In the genomic region with DNA sequence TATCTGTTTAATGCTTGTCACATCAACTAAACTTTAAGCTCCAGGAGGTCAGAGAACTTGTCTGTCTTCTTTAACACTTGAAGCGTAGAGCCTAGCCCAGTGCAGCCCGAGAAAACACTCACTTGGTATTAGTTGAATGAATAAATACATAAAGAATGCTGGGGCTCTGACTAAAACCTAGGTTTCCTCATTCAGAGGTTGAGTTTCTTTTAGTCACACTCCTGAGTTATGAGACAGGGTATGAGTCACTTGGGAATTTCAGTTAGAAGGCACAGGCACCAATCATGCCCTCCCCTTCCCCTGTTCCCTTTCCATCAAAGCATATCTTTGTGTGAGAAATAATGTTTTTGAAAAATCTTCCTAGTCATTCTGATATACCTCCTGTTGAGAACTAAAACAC, we compare ENCODE assay signal across 10 cellular contexts.
DNase-seq lines count a peak whose midpoint lies in the region; ATAC-seq and TF ChIP-seq lines count a peak whose summit lies in the region.
"Had no signal": no experiment of that assay in that cellular context is flagged by ENCODE, and none has a peak within 500 bp of the region (broad histone marks: within the 10 kb centered on the region; RNA-seq: fewer than 3 reads in every experiment).

No MANE protein-coding gene starts in this region.

- H3K27ac Mint-ChIP-seq in activated T-helper 17 cell treated with anti-CD3 and anti-CD28 coated beads, Interleukin-2, amount 50 U/mL, for 72 hours: no peak overlapping the region

- H3K9me3 Mint-ChIP-seq in activated T-helper 17 cell treated with anti-CD3 and anti-CD28 coated beads, Interleukin-2, amount 50 U/mL, for 72 hours: no peaks in the 10 kb centered on the region

- peak; percentile 85 for DNase-seq in BJ (ENCODE audit: low read depth)
- DNase-seq in HFF-Myc (ENCODE audit: extremely low read depth, low read depth): peak; percentile 78
- DNase-seq in kidney glomerular epithelial cell (lab: John Stamatoyannopoulos, UW): peak; percentile 94
- no peak for DNase-seq in NK-92 (lab: John Stamatoyannopoulos, UW; ENCODE audit: unreplicated experiment)
- DNase-seq in erythroblast (lab: John Stamatoyannopoulos, UW): no peak
- no peak for DNase-seq in NCI-H82 treated with DMSO at 0.1 percent for 48 hours (lab: John Stamatoyannopoulos, UW; ENCODE audit: unreplicated experiment)
- no peak for DNase-seq in DMS153 treated with DMSO at 0.1 percent for 48 hours (lab: John Stamatoyannopoulos, UW; ENCODE audit: unreplicated experiment)
- DNase-seq: activated CD4-positive, alpha-beta T cell treated with anti-CD3 and anti-CD28 coated beads for 4 hours; esophagus squamous epithelium had no signal

- H3K4me3 Mint-ChIP-seq in activated T-helper 17 cell treated with anti-CD3 and anti-CD28 coated beads, Interleukin-2, amount 50 U/mL, for 72 hours: no peak overlapping the region

- TF ChIP-seq CTCF in BJ (IDR thresholded peaks at IDR 0.05; ENCODE audit: insufficient read depth, low read depth, low read length) (no peak), HFF-Myc (IDR thresholded peaks at IDR 0.05; ENCODE audit: low read depth, low read length, missing control alignments) (no peak)

- ATAC-seq in activated T-helper 17 cell treated with anti-CD3 and anti-CD28 coated beads, Interleukin-2, amount 50 U/mL, for 72 hours (replicated peaks): peak; percentile 99

- CTCF ChIA-PET in BJ (lab: Yijun Ruan, JAX): no interaction called here

- no peaks in the 10 kb centered on the region for H3K4me1 Mint-ChIP-seq in activated T-helper 17 cell treated with anti-CD3 and anti-CD28 coated beads, Interleukin-2, amount 50 U/mL, for 72 hours

- no peaks in the 10 kb centered on the region for H3K36me3 ChIP-seq in BJ (ENCODE audit: control insufficient read depth, insufficient read depth, low read length)
- H3K36me3 ChIP-seq: esophagus squamous epithelium had no signal

- no peak for TF ChIP-seq POLR2A in erythroblast (IDR thresholded peaks at IDR 0.05; ENCODE audit: low read length)

- H3K27me3 Mint-ChIP-seq in activated T-helper 17 cell treated with anti-CD3 and anti-CD28 coated beads, Interleukin-2, amount 50 U/mL, for 72 hours: no peaks in the 10 kb centered on the region

- H3K36me3 Mint-ChIP-seq in activated T-helper 17 cell treated with anti-CD3 and anti-CD28 coated beads, Interleukin-2, amount 50 U/mL, for 72 hours (ENCODE audit: low read depth): no peaks in the 10 kb centered on the region

- H3K4me3 ChIP-seq in BJ (ENCODE audit: low read depth, low read length) (no peak overlapping the region), HFF-Myc (replicated peaks; ENCODE audit: low read depth, low read length) (no peak overlapping the region)
- H3K4me3 ChIP-seq: esophagus squamous epithelium had no signal

- H3K27me3 ChIP-seq in BJ (ENCODE audit: control insufficient read depth, insufficient read depth, low read length): no peaks in the 10 kb centered on the region
- H3K27me3 ChIP-seq: esophagus squamous epithelium had no signal

- POLR2A ChIA-PET in BJ (lab: Charles Lee): no interaction called here

Comparison
In these comparisons a context has a peak if more than half of its experiments do, and no peak if none do; other contexts are left out.
1. DNase-seq: peak in BJ (single experiment), HFF-Myc (single experiment) and kidney glomerular epithelial cell (single experiment); none in NK-92 (single experiment), erythroblast (0 of 2), NCI-H82 treated with DMSO at 0.1 percent for 48 hours (single experiment) and DMS153 treated with DMSO at 0.1 percent for 48 hours (single experiment).